In genomic region chr7:138477081-138477578, GRCh38 we compare ENCODE assay signal across 25 cellular contexts. TPM values are rescaled to one million over a fixed set of nuclear protein-coding genes. Genes with fewer than 3 reads are reported as not detected.
DNase-seq lines count a peak whose midpoint lies in the region; ATAC-seq and TF ChIP-seq lines count a peak whose summit lies in the region.
"Had no signal": no experiment of that assay in that cellular context is flagged by ENCODE, and none has a peak within 500 bp of the region (broad histone marks: within the 10 kb centered on the region; RNA-seq: fewer than 3 reads in every experiment).

No MANE protein-coding gene starts in this region.

- H3K27ac Mint-ChIP-seq in CD4-positive, CD25-positive, alpha-beta regulatory T cell, result peak overlapping the region in 2 of 3 donors; percentile 15 to 52
- no peak overlapping the region for H3K27ac Mint-ChIP-seq in neural progenitor cell
- H3K27ac Mint-ChIP-seq: activated naive CD8-positive, alpha-beta T cell treated with anti-CD3 and anti-CD28 coated beads, Interleukin-2, amount 50 U/mL, for 24 hours; endodermal cell had no signal

- no peak overlapping the region for H3K27ac ChIP-seq in CD4-positive, CD25-positive, alpha-beta regulatory T cell (ENCODE audit: insufficient read depth, low read length, poor library complexity, severe bottlenecking)
- peak overlapping the region; percentile 53; the same call in 1 of the 2 replicates for H3K27ac ChIP-seq in KMS-11
- peak overlapping the region in 3 of 4 donors; percentile 40 to 59 (median 49) for H3K27ac ChIP-seq in body of pancreas
- H3K27ac ChIP-seq in neural progenitor cell, result peak overlapping the region; percentile 64
- H3K27ac ChIP-seq: vagina had no signal

- peaks cover 19% of the 10 kb centered on the region for H3K4me1 ChIP-seq in CD4-positive, CD25-positive, alpha-beta regulatory T cell (ENCODE audit: control insufficient read depth, insufficient read depth, low read length, poor library complexity, severe bottlenecking)
- H3K4me1 ChIP-seq in KMS-11 (ENCODE audit: low read depth, poor library complexity, severe bottlenecking), result peaks cover 58% of the 10 kb centered on the region
- peaks cover 55% of the 10 kb centered on the region for H3K4me1 ChIP-seq in body of pancreas
- peaks cover 24% of the 10 kb centered on the region for H3K4me1 ChIP-seq in neural progenitor cell
- H3K4me1 ChIP-seq: vagina had no signal

- H3K9ac ChIP-seq in KMS-11 (no peak overlapping the region), neural progenitor cell (no peak overlapping the region)
- H3K9ac ChIP-seq: SK-N-SH had no signal

- H2AFZ ChIP-seq in KMS-11 (ENCODE audit: low read depth) (no peak overlapping the region), neural progenitor cell (replicated peaks) (no peak overlapping the region)

- no peak for TF ChIP-seq POLR2A in body of pancreas (IDR thresholded peaks at IDR 0.05)

- no peaks in the 10 kb centered on the region for H3K27me3 Mint-ChIP-seq in CD4-positive, CD25-positive, alpha-beta regulatory T cell
- peaks cover 9% of the 10 kb centered on the region for H3K27me3 Mint-ChIP-seq in neural progenitor cell (ENCODE audit: insufficient read depth, low read depth)
- H3K27me3 Mint-ChIP-seq: activated naive CD8-positive, alpha-beta T cell treated with anti-CD3 and anti-CD28 coated beads, Interleukin-2, amount 50 U/mL, for 24 hours; CD4-positive, alpha-beta memory T cell; naive thymus-derived CD8-positive, alpha-beta T cell had no signal

- H3K9me3 ChIP-seq in CD4-positive, CD25-positive, alpha-beta regulatory T cell (ENCODE audit: control insufficient read depth in 2 of 2, low read length in 2 of 2), result no peaks in the 10 kb centered on the region
- H3K9me3 ChIP-seq in body of pancreas (no peaks in the 10 kb centered on the region), neural progenitor cell (ENCODE audit: low read depth) (no peaks in the 10 kb centered on the region)
- H3K9me3 ChIP-seq: SK-N-SH, vagina had no signal

- no peak for TF ChIP-seq CTCF in KMS-11 (conservative IDR thresholded peaks at IDR 0.05; ENCODE audit: low read depth, low read length)
- no peak for TF ChIP-seq CTCF in body of pancreas (IDR thresholded peaks at IDR 0.05)
- TF ChIP-seq CTCF in neural progenitor cell (IDR thresholded peaks at IDR 0.05), result no peak

- DNase-seq in CD4-positive, CD25-positive, alpha-beta regulatory T cell, result no peak
- no peak for DNase-seq in body of pancreas
- DNase-seq in neural progenitor cell (ENCODE audit: low spot score), result no peak
- no peak for DNase-seq in activated effector memory CD4-positive, alpha-beta T cell treated with Interleukin-2 at 50 U/mL for 16 hours
- DNase-seq in effector CD8-positive, alpha-beta T cell (lab: John Stamatoyannopoulos, UW), result no peak
- DNase-seq: activated CD4-positive, alpha-beta T cell treated with anti-CD3 and anti-CD28 coated beads, Interleukin-2, amount 50 U/mL, for 4 hours; activated CD8-positive, alpha-beta memory T cell treated with anti-CD3 and anti-CD28 coated beads, Interleukin-2, amount 50 U/mL, for 48 hours; activated effector memory CD4-positive, alpha-beta T cell treated with anti-CD3 and anti-CD28 coated beads, Interleukin-2, amount 50 U/mL, for 16 hours; activated naive CD8-positive, alpha-beta T cell treated with anti-CD3 and anti-CD28 coated beads, Interleukin-2, amount 50 U/mL, for 24 hours; CD4-positive, alpha-beta memory T cell; DMS79 treated with DMSO at 0.1 percent for 48 hours; endodermal cell; KBM-7; kidney glomerular epithelial cell; naive thymus-derived CD8-positive, alpha-beta T cell; NCI-H1694 treated with DMSO at 0.1 percent for 48 hours; NCI-H226; RPMI8226; SK-N-SH; substantia nigra had no signal

- peaks cover 0 to 1% (median 0%) of the 10 kb centered on the region in 7 donors for H3K9me3 Mint-ChIP-seq in CD4-positive, CD25-positive, alpha-beta regulatory T cell
- peaks cover 72% of the 10 kb centered on the region for H3K9me3 Mint-ChIP-seq in neural progenitor cell
- H3K9me3 Mint-ChIP-seq: activated naive CD8-positive, alpha-beta T cell treated with anti-CD3 and anti-CD28 coated beads, Interleukin-2, amount 50 U/mL, for 24 hours; CD4-positive, alpha-beta memory T cell; endodermal cell; naive thymus-derived CD8-positive, alpha-beta T cell had no signal

- no peak for ATAC-seq in CD4-positive, CD25-positive, alpha-beta regulatory T cell (ENCODE audit: low read depth in 2 of 2)
- ATAC-seq in body of pancreas (no peak), GM19351 (IDR thresholded peaks at IDR 0.05; ENCODE audit: unreplicated experiment) (no peak)
- ATAC-seq: activated naive CD8-positive, alpha-beta T cell treated with anti-CD3 and anti-CD28 coated beads, Interleukin-2, amount 50 U/mL, for 24 hours; GM12878; naive thymus-derived CD8-positive, alpha-beta T cell; sciatic nerve had no signal

- peaks cover 45 to 64% (median 59%) of the 10 kb centered on the region in 4 donors for H3K4me1 Mint-ChIP-seq in CD4-positive, CD25-positive, alpha-beta regulatory T cell
- no peaks in the 10 kb centered on the region for H3K4me1 Mint-ChIP-seq in neural progenitor cell

- intact Hi-C loops in body of pancreas (cut with DNase I), result no loop called here

- H3K79me2 ChIP-seq in KMS-11 (ENCODE audit: insufficient read depth, low read depth) (peaks cover 96% of the 10 kb centered on the region), neural progenitor cell (ENCODE audit: low read depth) (peaks cover 100% of the 10 kb centered on the region)

- no peak overlapping the region for H3K4me3 ChIP-seq in CD4-positive, CD25-positive, alpha-beta regulatory T cell (ENCODE audit: low read depth, low read length)
- H3K4me3 ChIP-seq in KMS-11 (IDR thresholded peaks at IDR 0.05; ENCODE audit: insufficient read depth, low read depth, low read length) (no peak overlapping the region), body of pancreas (no peak overlapping the region), neural progenitor cell (no peak overlapping the region)
- H3K4me3 ChIP-seq: GM12878, vagina had no signal

- WGBS in body of pancreas, 2 donors, result 26 to 27% methylated on average over 4 of the region's 4 CpGs

- H3K36me3 Mint-ChIP-seq in CD4-positive, CD25-positive, alpha-beta regulatory T cell, result peaks cover 3% of the 10 kb centered on the region
- peaks cover 66% of the 10 kb centered on the region for H3K36me3 Mint-ChIP-seq in neural progenitor cell
- H3K36me3 Mint-ChIP-seq: CD4-positive, alpha-beta memory T cell had no signal

- peaks cover 35% of the 10 kb centered on the region for H3F3A ChIP-seq in neural progenitor cell (ENCODE audit: low read depth)

- no peaks in the 10 kb centered on the region for H3K27me3 ChIP-seq in CD4-positive, CD25-positive, alpha-beta regulatory T cell (ENCODE audit: control insufficient read depth, insufficient read depth, low read length)
- H3K27me3 ChIP-seq in KMS-11 (ENCODE audit: insufficient read depth, low read depth) (no peaks in the 10 kb centered on the region), body of pancreas (no peaks in the 10 kb centered on the region), neural progenitor cell (no peaks in the 10 kb centered on the region)
- H3K27me3 ChIP-seq: vagina had no signal

- no peak overlapping the region for H3K4me3 Mint-ChIP-seq in CD4-positive, CD25-positive, alpha-beta regulatory T cell
- no peak overlapping the region for H3K4me3 Mint-ChIP-seq in neural progenitor cell
- H3K4me3 Mint-ChIP-seq: activated naive CD8-positive, alpha-beta T cell treated with anti-CD3 and anti-CD28 coated beads, Interleukin-2, amount 50 U/mL, for 24 hours; endodermal cell had no signal

- H4K20me1 ChIP-seq in KMS-11 (ENCODE audit: insufficient read depth) (peaks cover 20% of the 10 kb centered on the region), neural progenitor cell (ENCODE audit: low read depth) (peaks cover 99% of the 10 kb centered on the region)

- peak overlapping the region; percentile 78 for H3K4me2 ChIP-seq in KMS-11
- no peak overlapping the region for H3K4me2 ChIP-seq in neural progenitor cell
- H3K4me2 ChIP-seq: SK-N-SH had no signal

- H3K36me3 ChIP-seq in CD4-positive, CD25-positive, alpha-beta regulatory T cell (ENCODE audit: control insufficient read depth, insufficient read depth, low read length), result no peaks in the 10 kb centered on the region
- H3K36me3 ChIP-seq in KMS-11 (ENCODE audit: insufficient read depth), result no peaks in the 10 kb centered on the region
- no peaks in the 10 kb centered on the region for H3K36me3 ChIP-seq in body of pancreas (replicated peaks in 1 of 2; ENCODE audit: insufficient read depth in 1 of 2, low read depth in 2 of 2)
- H3K36me3 ChIP-seq in neural progenitor cell, result no peaks in the 10 kb centered on the region
- H3K36me3 ChIP-seq: vagina had no signal

RNA-seq across cellular contexts. Expression of gene TRIM24, which starts 17.1 kb away (rescaled TPM):
- total RNA-seq in CD4-positive, CD25-positive, alpha-beta regulatory T cell, result 20.5 TPM
- polyA plus RNA-seq in CD4-positive, CD25-positive, alpha-beta regulatory T cell, result 1 to 10 TPM; 5.6 to 8.8 (median 7.2) TPM
- total RNA-seq in body of pancreas (10 to 100 TPM; 12.2 to 12.5 TPM), neural progenitor cell (ENCODE audit: low replicate concordance) (101 and 116 TPM in 2 replicates)
